In genomic region chr1:116273042-116273783, GRCh38 we compare ENCODE assay signal across 1 cellular context.
A peak's percentile ranks its signal among the peaks of the same experiment; 100 is the strongest.
TF ChIP-seq lines count a peak whose summit lies in the region.

No MANE protein-coding gene starts in this region.

TF ChIP-seq in HepG2, 621 proteins besides CTCF, POLR2A, EP300 and RAD21 (continued from another document and continues in another):
- TF ChIP-seq ZNF609 (CRISPR knock-in tag; IDR thresholded peaks at IDR 0.05; ENCODE audit: borderline replicate concordance): peak; percentile 35; the same call in 1 of the 2 replicates
- TF ChIP-seq CEBPG (CRISPR knock-in tag; IDR thresholded peaks at IDR 0.05): peak; percentile 71
- TF ChIP-seq SPEN (CRISPR knock-in tag; IDR thresholded peaks at IDR 0.05; ENCODE audit: low read depth): peak; percentile 63
- no peak for TF ChIP-seq NFAT5 (CRISPR knock-in tag; IDR thresholded peaks at IDR 0.05)
- no peak for TF ChIP-seq ZNF124 (CRISPR knock-in tag; IDR thresholded peaks at IDR 0.05)
- TF ChIP-seq ZNF710 (CRISPR knock-in tag; IDR thresholded peaks at IDR 0.05; ENCODE audit: borderline replicate concordance): peak; percentile 80; the same call in 1 of the 2 replicates
- TF ChIP-seq ZBTB40 (IDR thresholded peaks at IDR 0.05): no peak
- peak; percentile 20; the same call in 1 of the 2 replicates for TF ChIP-seq ZBTB40 (CRISPR knock-in tag; IDR thresholded peaks at IDR 0.05)
- TF ChIP-seq RXRA (CRISPR knock-in tag; IDR thresholded peaks at IDR 0.05): 0 out of 2 replicates have a peak, but pooled peaks have one; percentile 18
- peak; percentile 18; the same call in 1 of the 2 replicates for TF ChIP-seq ZNF460 (CRISPR knock-in tag; IDR thresholded peaks at IDR 0.05; ENCODE audit: borderline replicate concordance)
- TF ChIP-seq FOXP4 (CRISPR knock-in tag; IDR thresholded peaks at IDR 0.05): peak; percentile 46; the same call in 1 of the 2 replicates
- TF ChIP-seq HBP1 (CRISPR knock-in tag; IDR thresholded peaks at IDR 0.05; ENCODE audit: low read depth): no peak
- TF ChIP-seq TARDBP (CRISPR knock-in tag; IDR thresholded peaks at IDR 0.05): 0 out of 2 replicates have a peak, but pooled peaks have one; percentile 6
- TF ChIP-seq ZBTB1 (CRISPR knock-in tag; IDR thresholded peaks at IDR 0.05; ENCODE audit: borderline replicate concordance): no peak
- no peak for TF ChIP-seq ZNF329 (CRISPR knock-in tag; IDR thresholded peaks at IDR 0.05; ENCODE audit: low read depth)
- peak; percentile 50; the same call in 1 of the 2 replicates for TF ChIP-seq ZMYM4 (CRISPR knock-in tag; IDR thresholded peaks at IDR 0.05)
- peak; percentile 38; the same call in 1 of the 2 replicates for TF ChIP-seq FOSL2 (CRISPR knock-in tag; IDR thresholded peaks at IDR 0.05)
- no peak for TF ChIP-seq FOXP1 (IDR thresholded peaks at IDR 0.05)
- TF ChIP-seq FOXP1 (CRISPR knock-in tag; IDR thresholded peaks at IDR 0.05): peak; percentile 44
- no peak for TF ChIP-seq FOXA1 (IDR thresholded peaks at IDR 0.05)
- TF ChIP-seq FOXA1 (CRISPR knock-in tag; IDR thresholded peaks at IDR 0.05): 0 out of 2 replicates have a peak, but pooled peaks have one; percentile 19
- TF ChIP-seq ZSCAN22 (CRISPR knock-in tag; IDR thresholded peaks at IDR 0.05): no peak
- TF ChIP-seq ZNF740 (CRISPR knock-in tag; IDR thresholded peaks at IDR 0.05): peak; percentile 79; the same call in 1 of the 2 replicates
